In the genomic region with DNA sequence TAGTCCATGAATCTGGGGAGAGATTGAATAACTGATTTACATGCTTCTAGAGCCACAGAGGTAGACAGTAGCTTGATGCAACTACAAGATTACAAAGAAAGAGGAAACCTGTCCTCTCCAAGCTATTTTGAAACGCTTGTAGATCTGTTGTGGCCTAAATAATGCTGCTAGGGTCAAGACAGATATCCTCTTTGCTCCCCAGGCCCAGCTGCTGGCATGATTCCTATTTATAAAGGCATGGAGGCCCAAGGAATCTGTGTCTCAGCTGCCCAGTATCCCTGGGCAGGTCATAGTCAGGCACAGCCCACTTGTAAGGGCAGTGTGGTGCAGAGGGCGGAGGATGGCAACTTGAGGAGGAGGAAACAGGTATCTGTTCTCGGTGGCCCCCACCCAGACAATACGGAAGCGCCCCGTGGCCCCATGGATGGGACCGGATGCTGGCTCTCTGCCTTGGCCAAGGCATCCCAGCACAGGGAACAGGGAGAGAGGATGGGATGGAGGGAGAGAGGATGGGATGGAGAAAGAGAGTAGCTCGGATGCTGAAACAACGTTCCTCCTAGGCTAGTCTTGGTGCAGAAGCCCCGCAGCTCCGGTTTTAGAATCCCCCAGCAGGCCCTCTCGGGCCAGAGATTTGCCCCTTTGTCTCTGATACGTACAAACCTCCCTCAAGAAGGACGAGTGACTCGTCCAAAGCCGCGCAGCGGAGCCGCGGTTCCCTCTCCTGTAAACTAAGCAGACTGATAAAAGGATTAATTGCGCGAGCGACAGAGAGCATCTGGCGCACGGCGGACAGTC, we compare ENCODE assay signal across 7 cellular contexts. TPM values are rescaled to one million over a fixed set of nuclear protein-coding genes. Genes with fewer than 3 reads are reported as not detected.
DNase-seq lines count a peak whose midpoint lies in the region; ATAC-seq and TF ChIP-seq lines count a peak whose summit lies in the region.

No MANE protein-coding gene starts in this region.

- POLR2A ChIA-PET in HEK293 (lab: Yijun Ruan, JAX): interaction anchor here (0.7 to 1.7 kb wide), 3 partner anchors 31 to 54 kb away, joined by 3 to 5 read pairs (median 3); no protein-coding TSS in a partner anchor

- no peaks in the 10 kb centered on the region for H3K9me3 Mint-ChIP-seq in activated naive CD4-positive, alpha-beta T cell treated with anti-CD3 and anti-CD28 coated beads for 36 hours

- H3K36me3 Mint-ChIP-seq in activated naive CD4-positive, alpha-beta T cell treated with anti-CD3 and anti-CD28 coated beads for 36 hours (ENCODE audit: low read depth): peaks cover 3% of the 10 kb centered on the region

- H3K9me3 ChIP-seq in HEK293 (ENCODE audit: control insufficient read depth, insufficient read depth, low read depth, low read length): no peaks in the 10 kb centered on the region

- H3K27ac Mint-ChIP-seq in activated naive CD4-positive, alpha-beta T cell treated with anti-CD3 and anti-CD28 coated beads for 36 hours: peak overlapping the region; percentile 97

- peak overlapping the region; percentile 96 for H3K4me3 Mint-ChIP-seq in activated naive CD4-positive, alpha-beta T cell treated with anti-CD3 and anti-CD28 coated beads for 36 hours

- CTCF ChIA-PET in HEK293 (lab: Yijun Ruan, JAX): interaction anchor here (0.9 kb wide), 1 partner anchor 75 kb away, joined by 3 read pairs; no protein-coding TSS in a partner anchor
- CTCF ChIA-PET in activated naive CD4-positive, alpha-beta T cell treated with anti-CD3 and anti-CD28 coated beads for 36 hours (lab: Charles Lee): interaction anchor here (0.6 to 1.4 kb wide), 6 partner anchors 11 to 224 kb away, joined by 3 to 4 read pairs (median 3); no protein-coding TSS in a partner anchor

- peaks cover 17% of the 10 kb centered on the region for H3K4me1 Mint-ChIP-seq in activated naive CD4-positive, alpha-beta T cell treated with anti-CD3 and anti-CD28 coated beads for 36 hours (ENCODE audit: low read depth)

- H3K4me3 ChIP-seq in HEK293 (ENCODE audit: low read depth, low read length): peak overlapping the region; percentile 33

- no peaks in the 10 kb centered on the region for H3K36me3 ChIP-seq in HEK293 (ENCODE audit: control insufficient read depth in 2 of 2, insufficient read depth in 1 of 2, low read length in 2 of 2)

- no peaks in the 10 kb centered on the region for H3K27me3 Mint-ChIP-seq in activated naive CD4-positive, alpha-beta T cell treated with anti-CD3 and anti-CD28 coated beads for 36 hours (ENCODE audit: low read depth)

- no peak for TF ChIP-seq CTCF in HEK293 (tag by site-specific recombination; IDR thresholded peaks at IDR 0.05)

- ATAC-seq in GM18498 (IDR thresholded peaks at IDR 0.05; ENCODE audit: unreplicated experiment): peak; percentile 35
- peak; percentile 24 for ATAC-seq in left ventricle myocardium superior
- peak; percentile 26 for ATAC-seq in sciatic nerve

- no peaks in the 10 kb centered on the region for H3K4me1 ChIP-seq in HEK293 (ENCODE audit: control insufficient read depth, insufficient read depth, low read length)

- H3K27ac ChIP-seq in HEK293 (ENCODE audit: extremely low read depth, low read depth, low read length): no peak overlapping the region

- DNase-seq in NCI-H69 (lab: John Stamatoyannopoulos, UW): peak; percentile 78
- peak; percentile 45 for DNase-seq in activated naive CD4-positive, alpha-beta T cell treated with anti-CD3 and anti-CD28 coated beads for 36 hours
- DNase-seq in left ventricle myocardium superior: peak; percentile 53
- peak; percentile 67 for DNase-seq in sciatic nerve (ENCODE audit: low spot score)
- DNase-seq in 8988T: no peak

- intact Hi-C loops in activated naive CD4-positive, alpha-beta T cell treated with anti-CD3 and anti-CD28 coated beads for 36 hours (cut with micrococcal nuclease): loop anchor here (5.0 kb wide), 2 partner anchors 71 to 279 kb away; no protein-coding TSS in a partner anchor
- intact Hi-C loops in left ventricle myocardium superior (cut with micrococcal nuclease): no loop called here
- intact Hi-C loops in sciatic nerve (cut with DNase I): no loop called here

TF ChIP-seq in HEK293, 187 proteins besides CTCF, POLR2A, EP300 and RAD21:
- TF ChIP-seq ZBTB21 (tag by site-specific recombination; IDR thresholded peaks at IDR 0.05): no peak
- no peak for TF ChIP-seq GLIS1 (tag by site-specific recombination; IDR thresholded peaks at IDR 0.05)
- no peak for TF ChIP-seq YY2 (tag by site-specific recombination; IDR thresholded peaks at IDR 0.05)
- TF ChIP-seq, protein P1, sequence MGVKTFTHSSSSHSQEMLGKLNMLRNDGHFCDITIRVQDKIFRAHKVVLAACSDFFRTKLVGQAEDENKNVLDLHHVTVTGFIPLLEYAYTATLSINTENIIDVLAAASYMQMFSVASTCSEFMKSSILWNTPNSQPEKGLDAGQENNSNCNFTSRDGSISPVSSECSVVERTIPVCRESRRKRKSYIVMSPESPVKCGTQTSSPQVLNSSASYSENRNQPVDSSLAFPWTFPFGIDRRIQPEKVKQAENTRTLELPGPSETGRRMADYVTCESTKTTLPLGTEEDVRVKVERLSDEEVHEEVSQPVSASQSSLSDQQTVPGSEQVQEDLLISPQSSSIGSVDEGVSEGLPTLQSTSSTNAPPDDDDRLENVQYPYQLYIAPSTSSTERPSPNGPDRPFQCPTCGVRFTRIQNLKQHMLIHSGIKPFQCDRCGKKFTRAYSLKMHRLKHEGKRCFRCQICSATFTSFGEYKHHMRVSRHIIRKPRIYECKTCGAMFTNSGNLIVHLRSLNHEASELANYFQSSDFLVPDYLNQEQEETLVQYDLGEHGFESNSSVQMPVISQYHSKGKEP (tag by site-specific recombination; IDR thresholded peaks at IDR 0.05): no peak
- no peak for TF ChIP-seq KLF1 (tag by site-specific recombination; IDR thresholded peaks at IDR 0.05)
- TF ChIP-seq ZNF292 (tag by site-specific recombination; IDR thresholded peaks at IDR 0.05; ENCODE audit: borderline replicate concordance, low read depth): no peak
- 0 out of 2 replicates have a peak, but pooled peaks have one; percentile 20 for TF ChIP-seq ZNF777 (tag by site-specific recombination; IDR thresholded peaks at IDR 0.05; ENCODE audit: borderline replicate concordance)
TF ChIP-seq in HEK293: peak in this region for 1.

RNA-seq across cellular contexts. Expression of a gene that starts 0.8 kb away (rescaled TPM):
- total RNA-seq in activated naive CD4-positive, alpha-beta T cell treated with anti-CD3 and anti-CD28 coated beads for 36 hours: 10 to 100 TPM; 28.1 to 33.2 TPM
- total RNA-seq in left ventricle myocardium superior (38.2 TPM), sciatic nerve (22.7 TPM)

RNA-seq across cellular contexts. Expression of a gene that starts 50.5 kb away (rescaled TPM):
- total RNA-seq in activated naive CD4-positive, alpha-beta T cell treated with anti-CD3 and anti-CD28 coated beads for 36 hours: 10 to 100 TPM; 32.3 to 38.2 TPM
- total RNA-seq in left ventricle myocardium superior (2.8 TPM), sciatic nerve (17.1 TPM)
